In genomic region chr19:44112802-44113137, GRCh38 we compare ENCODE assay signal across 8 cellular contexts. TPM values are rescaled to one million over a fixed set of nuclear protein-coding genes. Genes with fewer than 3 reads are reported as not detected.
DNase-seq lines count a peak whose midpoint lies in the region; ATAC-seq and TF ChIP-seq lines count a peak whose summit lies in the region.

No MANE protein-coding gene starts in this region.

- no peak for TF ChIP-seq POLR2A in HCT116 (IDR thresholded peaks at IDR 0.05; ENCODE audit: borderline replicate concordance, extremely low read depth, insufficient read depth, insufficient read length)

- H3K27ac ChIP-seq in HCT116 (ENCODE audit: low read depth, low read length) (peak overlapping the region; percentile 23; the same call in 1 of the 2 replicates), left lung (peak overlapping the region; percentile 28 to 75)

- TF ChIP-seq RAD21 in HCT116 (IDR thresholded peaks at IDR 0.05; ENCODE audit: low read depth): no peak

- H3K9me3 Mint-ChIP-seq in activated naive CD4-positive, alpha-beta T cell treated with anti-CD3 and anti-CD28 coated beads, Interleukin-2, amount 50 U/mL, for 72 hours: peaks cover 15 to 30% of the 10 kb centered on the region in 2 donors
- H3K9me3 Mint-ChIP-seq in type B pancreatic cell: peaks cover 15% of the 10 kb centered on the region

- intact Hi-C loops in HCT116 (cut with micrococcal nuclease) (loop anchor here (1.0 to 2.0 kb wide), 5 partner anchors 18 to 192 kb away; partner anchors contain the start of genes ZNF224, ZNF227, ZNF230 and ZNF235), left lung (cut with DNase I) (no loop called here), head of caudate nucleus (cut with DNase I) (loop anchor here (1.0 to 5.0 kb wide), 6 partner anchors 18 to 130 kb away; partner anchors contain the start of genes ZNF155, ZNF223, ZNF224 and ZNF226)

- peak overlapping the region; percentile 80 for H3K4me3 ChIP-seq in BE2C (ENCODE audit: low read depth, low read length)
- peak overlapping the region; percentile 72 to 87 for H3K4me3 ChIP-seq in HCT116 (replicated peaks in 1 of 2; ENCODE audit: low read depth in 1 of 2, low read length in 2 of 2)
- H3K4me3 ChIP-seq in left lung: peak overlapping the region; percentile 59 to 89

- peak overlapping the region; percentile 81 for H2AFZ ChIP-seq in HCT116 (ENCODE audit: low read depth, low read length, poor library complexity, severe bottlenecking)

- TF ChIP-seq CTCF in BE2C (IDR thresholded peaks at IDR 0.05; ENCODE audit: low read depth, low read length) (no peak), HCT116 (IDR thresholded peaks at IDR 0.05 in 2 of 3, conservative IDR thresholded peaks at IDR 0.05 in 1 of 3; ENCODE audit: borderline replicate concordance in 1 of 3, insufficient read depth in 1 of 3, low read depth in 2 of 3, low read length in 2 of 3) (no peak), left lung (IDR thresholded peaks at IDR 0.05) (no peak), type B pancreatic cell (conservative IDR thresholded peaks at IDR 0.05) (peak; percentile 25)

- ATAC-seq in HCT116: peak; percentile 33; the same call in 1 of the 2 replicates
- no peak for ATAC-seq in activated naive CD4-positive, alpha-beta T cell treated with anti-CD3 and anti-CD28 coated beads, Interleukin-2, amount 50 U/mL, for 72 hours
- peak; percentile 19 for ATAC-seq in left lung

- peak overlapping the region; percentile 24; the same call in 1 of the 2 replicates for H3K9ac ChIP-seq in HCT116 (ENCODE audit: low read length)

- RAD21 ChIA-PET in HCT116 (lab: Charles Lee; ENCODE audit: low non-redundant PET in 1 of 2, low total read pairs in 2 of 2, uncharacterized antibody in 2 of 2, unreplicated experiment in 2 of 2): no interaction called here

- H3K27ac Mint-ChIP-seq in activated naive CD4-positive, alpha-beta T cell treated with anti-CD3 and anti-CD28 coated beads, Interleukin-2, amount 50 U/mL, for 72 hours: peak overlapping the region; percentile 86 to 94
- H3K27ac Mint-ChIP-seq in type B pancreatic cell: peak overlapping the region; percentile 94

- no peaks in the 10 kb centered on the region for H3K27me3 Mint-ChIP-seq in type B pancreatic cell

- H3K9me3 ChIP-seq in BE2C: 0 out of 2 replicates have a peak, but pooled peaks cover 4% of the 10 kb centered on the region
- no peaks in the 10 kb centered on the region; a peak in 1 of 4 replicates for H3K9me3 ChIP-seq in HCT116 (ENCODE audit: control insufficient read depth in 1 of 2, insufficient read depth in 1 of 2, low read depth in 1 of 2, low read length in 2 of 2)
- peaks cover 0 to 35% of the 10 kb centered on the region in 2 donors for H3K9me3 ChIP-seq in left lung

- CTCF ChIA-PET in HCT116 (lab: Charles Lee): no interaction called here

- H3K9me2 ChIP-seq in HCT116 (ENCODE audit: insufficient read depth): no peaks in the 10 kb centered on the region

- H3K4me2 ChIP-seq in HCT116 (ENCODE audit: low read length): peak overlapping the region; percentile 90

- H3K4me1 Mint-ChIP-seq in type B pancreatic cell (ENCODE audit: unreplicated experiment): peaks cover 12% of the 10 kb centered on the region

- H3K36me3 ChIP-seq in BE2C (peaks cover 31% of the 10 kb centered on the region), HCT116 (ENCODE audit: control insufficient read depth in 1 of 2, insufficient read depth in 2 of 2, low read length in 2 of 2) (peaks cover 3% of the 10 kb centered on the region in 2 experiments; a peak in 1 of 4 replicates), left lung (peaks cover 0 to 32% of the 10 kb centered on the region in 2 donors)

- BruUV-seq in HCT116 (replicated peaks; lab: Mats Ljungman, UMichigan): no TSS peak

- H3K4me3 Mint-ChIP-seq in type B pancreatic cell: peak overlapping the region; percentile 100

- no peaks in the 10 kb centered on the region for H3K27me3 ChIP-seq in BE2C
- H3K27me3 ChIP-seq in HCT116 (ENCODE audit: insufficient read depth, low read length): no peaks in the 10 kb centered on the region
- H3K27me3 ChIP-seq in left lung: no peaks in the 10 kb centered on the region

- no peaks in the 10 kb centered on the region for H4K20me1 ChIP-seq in HCT116 (ENCODE audit: insufficient read depth)

- peaks cover 33 to 44% of the 10 kb centered on the region in 2 donors for H3K36me3 Mint-ChIP-seq in activated naive CD4-positive, alpha-beta T cell treated with anti-CD3 and anti-CD28 coated beads, Interleukin-2, amount 50 U/mL, for 72 hours
- peaks cover 35% of the 10 kb centered on the region for H3K36me3 Mint-ChIP-seq in type B pancreatic cell

- no peaks in the 10 kb centered on the region for H3K79me2 ChIP-seq in HCT116 (ENCODE audit: insufficient read depth, low read length)

- H3K4me1 ChIP-seq in BE2C: no peaks in the 10 kb centered on the region
- peaks cover 2 to 10% of the 10 kb centered on the region in 2 experiments; a peak in 1 of 4 replicates for H3K4me1 ChIP-seq in HCT116 (ENCODE audit: control insufficient read depth in 1 of 2, insufficient read depth in 2 of 2, low read length in 2 of 2)
- H3K4me1 ChIP-seq in left lung: peaks cover 0 to 24% of the 10 kb centered on the region in 2 donors

- POLR2A ChIA-PET in HCT116 (lab: Charles Lee): interaction anchor here (1.0 kb wide), 1 partner anchor 52 kb away, joined by 6 read pairs; the partner anchor contains the start of gene ZNF226

- DNase-seq in BE2C (no peak), HCT116 (ENCODE audit: low read depth, low spot score) (no peak), left lung (no peak), type B pancreatic cell (ENCODE audit: extremely low spot score, unreplicated experiment) (no peak), NK-92 (lab: John Stamatoyannopoulos, UW; ENCODE audit: unreplicated experiment) (no peak), head of caudate nucleus (no peak)
- no peak for DNase-seq in activated naive CD4-positive, alpha-beta T cell treated with anti-CD3 and anti-CD28 coated beads, Interleukin-2, amount 50 U/mL, for 72 hours (ENCODE audit: low spot score in 2 of 2)
- no peak for DNase-seq in activated effector memory CD4-positive, alpha-beta T cell treated with anti-CD3 and anti-CD28 coated beads, Interleukin-2, amount 50 U/mL, for 16 hours

TF ChIP-seq in HCT116, 20 proteins besides CTCF, POLR2A, EP300 and RAD21 (continues in another document):
- TF ChIP-seq SIN3A (IDR thresholded peaks at IDR 0.05; ENCODE audit: low read depth) (no peak), JUND (IDR thresholded peaks at IDR 0.05) (no peak), CEBPB (IDR thresholded peaks at IDR 0.05; ENCODE audit: low read depth) (no peak), CBX3 (IDR thresholded peaks at IDR 0.05; ENCODE audit: low read depth) (no peak)

RNA-seq across cellular contexts. Expression of gene ZNF225, which starts 0.4 kb away (rescaled TPM):
- polyA plus RNA-seq in BE2C (2012; ENCODE audit: insufficient read depth, insufficient read length, low read depth): 2.8 TPM
- total RNA-seq in HCT116 (2021; ENCODE audit: unreplicated experiment) (2.8 TPM), left lung (1 to 10 TPM; 4.5 to 5.4 TPM), type B pancreatic cell (ENCODE audit: low replicate concordance) (5.8 and 8.4 TPM in 2 replicates)
- 0.94 and 1.1 TPM in 2 replicates for polyA plus RNA-seq in HCT116 (2012)
- 1 to 10 TPM in 1 of 2 donors, under 1 TPM in 1; 0.96 to 2.7 TPM for total RNA-seq in activated naive CD4-positive, alpha-beta T cell treated with anti-CD3 and anti-CD28 coated beads, Interleukin-2, amount 50 U/mL, for 72 hours

RNA-seq across cellular contexts. Expression of gene ZNF224, which starts 18.6 kb away (rescaled TPM):
- 12.3 TPM for polyA plus RNA-seq in BE2C (2012; ENCODE audit: insufficient read depth, insufficient read length, low read depth)
- 15.1 TPM for total RNA-seq in HCT116 (2021; ENCODE audit: unreplicated experiment)
- 7.2 and 8.8 TPM in 2 replicates for polyA plus RNA-seq in HCT116 (2012)
- 10 to 100 TPM; 14.8 to 22.4 TPM for total RNA-seq in activated naive CD4-positive, alpha-beta T cell treated with anti-CD3 and anti-CD28 coated beads, Interleukin-2, amount 50 U/mL, for 72 hours
- total RNA-seq in left lung: 10 to 100 TPM; 21.6 to 21.7 TPM
- 28.9 and 32.8 TPM in 2 replicates for total RNA-seq in type B pancreatic cell (ENCODE audit: low replicate concordance)

RNA-seq across cellular contexts. Expression of gene ZNF234, which starts 28.6 kb away (rescaled TPM):
- 3.4 TPM for polyA plus RNA-seq in BE2C (2012; ENCODE audit: insufficient read depth, insufficient read length, low read depth)
- total RNA-seq in HCT116 (2021; ENCODE audit: unreplicated experiment) (3.4 TPM), left lung (10 to 100 TPM; 11.2 to 13.0 TPM), type B pancreatic cell (ENCODE audit: low replicate concordance) (17.2 and 20.7 TPM in 2 replicates)
- polyA plus RNA-seq in HCT116 (2012): 0.80 and 1.9 TPM in 2 replicates
- 10 to 100 TPM in 1 of 2 donors, 1 to 10 TPM in 1; 9.3 to 10.8 TPM for total RNA-seq in activated naive CD4-positive, alpha-beta T cell treated with anti-CD3 and anti-CD28 coated beads, Interleukin-2, amount 50 U/mL, for 72 hours

RNA-seq across cellular contexts. Expression of gene ZNF284, which starts 40.8 kb away (rescaled TPM):
- polyA plus RNA-seq in BE2C (2012; ENCODE audit: insufficient read depth, insufficient read length, low read depth): 0.26 TPM
- total RNA-seq in HCT116 (2021; ENCODE audit: unreplicated experiment) (not detected), left lung (1 to 10 TPM; 2.4 to 3.3 TPM), type B pancreatic cell (ENCODE audit: low replicate concordance) (4.9 and 5.2 TPM in 2 replicates)
- polyA plus RNA-seq in HCT116 (2012): not detected in 2 replicates
- total RNA-seq in activated naive CD4-positive, alpha-beta T cell treated with anti-CD3 and anti-CD28 coated beads, Interleukin-2, amount 50 U/mL, for 72 hours: 1 to 10 TPM; 2.3 to 2.4 TPM

RNA-seq across cellular contexts. Expression of gene ZNF226, which starts 52.1 kb away (rescaled TPM):
- polyA plus RNA-seq in BE2C (2012; ENCODE audit: insufficient read depth, insufficient read length, low read depth): 30.5 TPM
- 17.4 TPM for total RNA-seq in HCT116 (2021; ENCODE audit: unreplicated experiment)
- polyA plus RNA-seq in HCT116 (2012): 6.0 and 11.7 TPM in 2 replicates
- total RNA-seq in activated naive CD4-positive, alpha-beta T cell treated with anti-CD3 and anti-CD28 coated beads, Interleukin-2, amount 50 U/mL, for 72 hours: 10 to 100 TPM; 12.2 to 14.6 TPM
- total RNA-seq in left lung: 10 to 100 TPM; 14.5 to 20.6 TPM
- 25.1 and 28.8 TPM in 2 replicates for total RNA-seq in type B pancreatic cell (ENCODE audit: low replicate concordance)

Comparison
In these comparisons a context has a peak if more than half of its experiments do, and no peak if none do; other contexts are left out.
1. ATAC-seq: peak in HCT116 (single experiment) and left lung (single experiment); none in activated naive CD4-positive, alpha-beta T cell treated with anti-CD3 and anti-CD28 coated beads, Interleukin-2, amount 50 U/mL, for 72 hours (0 of 2).
2. intact Hi-C loops: an anchor here in HCT116 (1.0 to 2.0 kb wide) and head of caudate nucleus (1.0 to 5.0 kb wide); none called in left lung.
3. Peak in every context shown above with its lines, with median percentiles within 50 percentile points of each other: H3K4me3 ChIP-seq.